In the genomic region with DNA sequence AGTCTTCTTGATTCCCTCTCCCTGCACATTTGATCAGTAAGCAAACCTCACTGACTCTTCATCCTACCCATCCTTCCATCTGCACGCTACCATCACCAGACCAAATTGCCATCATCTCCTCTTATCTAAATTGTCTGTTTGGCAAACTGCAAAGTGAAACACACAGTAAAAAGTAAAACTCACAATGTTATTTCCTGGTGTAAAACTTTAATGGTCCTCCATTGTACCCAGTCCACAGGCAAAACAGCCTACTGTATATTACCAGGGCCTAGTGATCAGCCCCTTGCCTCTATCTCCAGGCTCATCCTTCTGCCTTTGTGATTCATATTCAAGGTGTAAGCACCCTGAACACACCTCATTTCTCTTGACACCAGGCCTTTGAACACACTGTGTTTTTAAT, we compare ENCODE assay signal across 9 cellular contexts.
"Had no signal": no experiment of that assay in that cellular context is flagged by ENCODE, and none has a peak within 500 bp of the region (broad histone marks: within the 10 kb centered on the region; RNA-seq: fewer than 3 reads in every experiment).

No MANE protein-coding gene starts in this region.

- H3K4me1 ChIP-seq: HAP-1 had no signal

- ATAC-seq: GM23338, HCT116 had no signal

- H3K27ac Mint-ChIP-seq: GM23338, H9, HFFc6 had no signal

- H3K36me3 ChIP-seq: HAP-1 had no signal

- H3K4me3 ChIP-seq: GM23248, GM23338, HAP-1 had no signal

- DNase-seq: GM23248, GOT3, H7, H9, HCEC 1CT, HFFc6 had no signal

- H3K9me3 Mint-ChIP-seq: GM23338, H9, HFFc6 had no signal

- H3K9me3 ChIP-seq: HAP-1 had no signal

- H3K4me3 Mint-ChIP-seq: GM23338, H9, HFFc6 had no signal

- H3K27ac ChIP-seq: GM23248 had no signal

- H3K4me1 Mint-ChIP-seq: GM23338, H9 had no signal
